ENCODE assay signal across 16 cellular contexts in genomic region chr7:26656735-26657134, GRCh38.
DNase-seq lines count a peak whose midpoint lies in the region; ATAC-seq and TF ChIP-seq lines count a peak whose summit lies in the region.
"Had no signal": no experiment of that assay in that cellular context is flagged by ENCODE, and none has a peak within 500 bp of the region (broad histone marks: within the 10 kb centered on the region; RNA-seq: fewer than 3 reads in every experiment).

No MANE protein-coding gene starts in this region.

- H3K4me1 ChIP-seq in SK-N-SH (ENCODE audit: control insufficient read depth in 1 of 2, insufficient read depth in 2 of 2, low read depth in 1 of 2, low read length in 1 of 2) = peaks cover 0 to 6% of the 10 kb centered on the region in 2 experiments; a peak in 1 of 4 replicates

- no peak for TF ChIP-seq EP300 in SK-N-SH (IDR thresholded peaks at IDR 0.05; ENCODE audit: borderline replicate concordance in 1 of 2, low read depth in 1 of 2, low read length in 1 of 2)

- H3K9me2 ChIP-seq in SK-N-SH = no peaks in the 10 kb centered on the region

- no peaks in the 10 kb centered on the region for H3K9me3 ChIP-seq in SK-N-SH
- H3K9me3 ChIP-seq: BLaER1 had no signal

- DNase-seq in NCI-H146 (lab: John Stamatoyannopoulos, UW) = peak; percentile 23
- DNase-seq in NCI-H146 treated with DMSO at 0.1 percent for 48 hours (lab: John Stamatoyannopoulos, UW; ENCODE audit: unreplicated experiment) = no peak
- no peak for DNase-seq in dorsolateral prefrontal cortex
- no peak for DNase-seq in nephron progenitor cell
- DNase-seq in DMS153 (lab: John Stamatoyannopoulos, UW) = no peak
- no peak for DNase-seq in SK-N-SH
- DNase-seq: 8988T, AML-193, Calu3, DND-41, GDM1, GM23248, H7 had no signal

- TF ChIP-seq CTCF in dorsolateral prefrontal cortex (IDR thresholded peaks at IDR 0.05 in 54 of 56, conservative IDR thresholded peaks at IDR 0.05 in 2 of 56; ENCODE audit: low read depth in 1 of 56, partially characterized antibody in 56 of 56) (no peak), nephron progenitor cell (IDR thresholded peaks at IDR 0.05) (no peak), SK-N-SH (IDR thresholded peaks at IDR 0.05) (no peak)

- no peaks in the 10 kb centered on the region for H3K79me2 ChIP-seq in SK-N-SH (ENCODE audit: insufficient read depth)

- H3K36me3 Mint-ChIP-seq in nephron progenitor cell (ENCODE audit: low read depth) = no peaks in the 10 kb centered on the region

- peak overlapping the region; percentile 4 for H3K4me3 Mint-ChIP-seq in nephron progenitor cell

- peaks cover 0 to 93% (median 15%) of the 10 kb centered on the region in 45 donors for H3K27me3 ChIP-seq in dorsolateral prefrontal cortex
- H3K27me3 ChIP-seq in SK-N-SH (ENCODE audit: insufficient read depth) = no peaks in the 10 kb centered on the region

- peaks cover 86% of the 10 kb centered on the region for H3K4me1 Mint-ChIP-seq in nephron progenitor cell

- no peaks in the 10 kb centered on the region for H4K20me1 ChIP-seq in SK-N-SH (ENCODE audit: insufficient read depth)
- H4K20me1 ChIP-seq: BLaER1 had no signal

- no peak overlapping the region for H3K9ac ChIP-seq in SK-N-SH
- H3K9ac ChIP-seq: BLaER1, GM23248 had no signal

- no peak for TF ChIP-seq RAD21 in SK-N-SH (IDR thresholded peaks at IDR 0.05; ENCODE audit: low read length)

- CTCF ChIA-PET in SK-N-SH (lab: Yijun Ruan, JAX) = interaction anchor here (1.1 to 16.0 kb wide), 8 partner anchors 10 to 764 kb away, joined by 4 to 716 read pairs (median 10); no protein-coding TSS in a partner anchor

- no peaks in the 10 kb centered on the region for H3F3A ChIP-seq in SK-N-SH (replicated peaks; ENCODE audit: insufficient read depth)

- no peaks in the 10 kb centered on the region for H3K36me3 ChIP-seq in SK-N-SH (replicated peaks in 1 of 2; ENCODE audit: control insufficient read depth in 1 of 2, insufficient read depth in 2 of 2, low read length in 1 of 2)
- H3K36me3 ChIP-seq: BLaER1 had no signal

- WGBS in SK-N-SH (ENCODE audit: low lambda C conversion rate) = 25% methylated on average over 4 of the region's 4 CpGs

- ATAC-seq in GM18858 (IDR thresholded peaks at IDR 0.05; ENCODE audit: unreplicated experiment) = no peak

- POLR2A ChIA-PET in SK-N-SH (lab: Yijun Ruan, JAX) = no interaction called here

- no peak overlapping the region for H3K4me2 ChIP-seq in SK-N-SH
- H3K4me2 ChIP-seq: BLaER1 had no signal

- H2AFZ ChIP-seq in SK-N-SH (ENCODE audit: low read depth) = no peak overlapping the region
- H2AFZ ChIP-seq: GM23248 had no signal

- H3K27me3 Mint-ChIP-seq in nephron progenitor cell (ENCODE audit: low read depth, poor library complexity) = no peaks in the 10 kb centered on the region

- H3K27ac Mint-ChIP-seq in nephron progenitor cell = no peak overlapping the region

- intact Hi-C loops in dorsolateral prefrontal cortex (cut with DNase I) = no loop called here

- H3K27ac ChIP-seq in dorsolateral prefrontal cortex (peak overlapping the region in 45 of 59 donors; percentile 10 to 94 (median 78)), SK-N-SH (ENCODE audit: low read depth in 2 of 2, low read length in 1 of 2) (no peak overlapping the region)
- H3K27ac ChIP-seq: BLaER1, GM23248, HL-60 had no signal

- H3K4me3 ChIP-seq in dorsolateral prefrontal cortex (no peak overlapping the region), SK-N-SH (ENCODE audit: low read depth in 2 of 2, low read length in 1 of 2) (no peak overlapping the region)
- H3K4me3 ChIP-seq: BLaER1, GM23248 had no signal

- no peaks in the 10 kb centered on the region for H3K9me3 Mint-ChIP-seq in nephron progenitor cell

TF ChIP-seq in SK-N-SH, 30 proteins besides CTCF, POLR2A, EP300 and RAD21:
- TF ChIP-seq USF2 (IDR thresholded peaks at IDR 0.05; ENCODE audit: borderline replicate concordance, low read depth, low read length) (no peak), NRF1 (IDR thresholded peaks at IDR 0.05; ENCODE audit: low read depth, low read length) (no peak), RXRA (IDR thresholded peaks at IDR 0.05; ENCODE audit: borderline replicate concordance, low read depth) (no peak), FOXJ3 (CRISPR knock-in tag; IDR thresholded peaks at IDR 0.05) (no peak), RCOR1 (IDR thresholded peaks at IDR 0.05; ENCODE audit: low read length) (no peak), FOSL2 (IDR thresholded peaks at IDR 0.05; ENCODE audit: borderline replicate concordance, low read depth) (no peak), REST (IDR thresholded peaks at IDR 0.05; ENCODE audit: low read depth, low read length) (no peak), RFX5 (IDR thresholded peaks at IDR 0.05; ENCODE audit: low read length) (no peak), FOXM1 (IDR thresholded peaks at IDR 0.05; ENCODE audit: low read depth) (no peak), ELF1 (IDR thresholded peaks at IDR 0.05) (no peak), ZBTB33 (IDR thresholded peaks at IDR 0.05; ENCODE audit: borderline replicate concordance, low read depth) (no peak), SIN3A (IDR thresholded peaks at IDR 0.05; ENCODE audit: borderline replicate concordance, low read depth, low read length) (no peak), PBX3 (IDR thresholded peaks at IDR 0.05) (no peak)

Comparison
In these comparisons a context has a peak if more than half of its experiments do, and no peak if none do; other contexts are left out.
1. H3K27ac ChIP-seq: peak in dorsolateral prefrontal cortex (45 of 59); none in SK-N-SH (0 of 2).